In the genomic region with DNA sequence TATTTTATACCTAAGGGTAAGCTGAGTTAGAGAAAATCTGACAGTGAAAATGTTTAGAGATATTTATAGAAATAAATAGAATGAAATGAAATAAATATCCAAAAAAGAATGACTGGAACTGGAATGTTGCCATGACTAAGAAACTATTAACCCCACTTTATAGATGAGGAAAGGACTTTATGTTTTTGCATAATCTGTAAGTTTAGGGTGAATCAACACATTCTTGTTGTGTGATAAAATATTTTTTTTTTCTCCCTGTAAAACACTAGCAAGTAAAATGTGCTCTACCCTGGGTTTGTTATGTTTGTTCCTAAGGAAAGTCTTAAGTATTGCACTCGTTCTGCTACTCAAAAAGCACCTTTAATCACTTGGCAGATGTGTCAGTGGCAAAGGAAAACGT, we compare ENCODE assay signal across 17 cellular contexts.
DNase-seq lines count a peak whose midpoint lies in the region; ATAC-seq, FAIRE-seq and TF ChIP-seq lines count a peak whose summit lies in the region.
"Had no signal": no experiment of that assay in that cellular context is flagged by ENCODE, and none has a peak within 500 bp of the region (broad histone marks: within the 10 kb centered on the region; RNA-seq: fewer than 3 reads in every experiment).

No MANE protein-coding gene starts in this region.

- TF ChIP-seq CTCF in fibroblast of mammary gland (conservative IDR thresholded peaks at IDR 0.05; ENCODE audit: control insufficient read depth, insufficient read depth, low read depth, low read length) (no peak), foreskin keratinocyte (conservative IDR thresholded peaks at IDR 0.05) (no peak), GM10266 (IDR thresholded peaks at IDR 0.05; ENCODE audit: control insufficient read depth, insufficient read depth, low read depth, missing control alignments) (no peak)

- H3K4me1 ChIP-seq in foreskin keratinocyte: no peaks in the 10 kb centered on the region
- H3K4me1 ChIP-seq: Caco-2 had no signal

- ATAC-seq in foreskin keratinocyte: no peak

- H3K4me3 ChIP-seq in fibroblast of mammary gland (ENCODE audit: control insufficient read depth, low read depth, low read length): no peak overlapping the region

- peak; percentile 32 for DNase-seq in HCEC 1CT
- DNase-seq in fibroblast of mammary gland (ENCODE audit: low read depth): peak; percentile 20
- no peak for DNase-seq in KG1 (lab: John Stamatoyannopoulos, UW)
- no peak for DNase-seq in foreskin keratinocyte
- no peak for DNase-seq in GM10266 (ENCODE audit: extremely low spot score)
- no peak for DNase-seq in epidermal melanocyte (ENCODE audit: insufficient read length, low spot score)
- DNase-seq: ACHN; AML-193; Caco-2; CD4-positive, alpha-beta T cell; GDM1; H9 had no signal

- FAIRE-seq in islet of Langerhans (lab: Jason Lieb, UNC): peak; percentile 13
- FAIRE-seq: A204.1, D721Med, H1 had no signal

- H3K27ac ChIP-seq in foreskin keratinocyte: no peak overlapping the region
- H3K27ac ChIP-seq: HL-60 had no signal

- H3K27me3 ChIP-seq in foreskin keratinocyte: peaks cover 38% of the 10 kb centered on the region

Comparison
In these comparisons a context has a peak if more than half of its experiments do, and no peak if none do; other contexts are left out.
1. DNase-seq: peak in HCEC 1CT (single experiment) and fibroblast of mammary gland (single experiment); none in KG1 (single experiment), foreskin keratinocyte (0 of 2), GM10266 (single experiment) and epidermal melanocyte (single experiment).